Comparison of ENCODE assay signal across 9 cellular contexts in the genomic region with DNA sequence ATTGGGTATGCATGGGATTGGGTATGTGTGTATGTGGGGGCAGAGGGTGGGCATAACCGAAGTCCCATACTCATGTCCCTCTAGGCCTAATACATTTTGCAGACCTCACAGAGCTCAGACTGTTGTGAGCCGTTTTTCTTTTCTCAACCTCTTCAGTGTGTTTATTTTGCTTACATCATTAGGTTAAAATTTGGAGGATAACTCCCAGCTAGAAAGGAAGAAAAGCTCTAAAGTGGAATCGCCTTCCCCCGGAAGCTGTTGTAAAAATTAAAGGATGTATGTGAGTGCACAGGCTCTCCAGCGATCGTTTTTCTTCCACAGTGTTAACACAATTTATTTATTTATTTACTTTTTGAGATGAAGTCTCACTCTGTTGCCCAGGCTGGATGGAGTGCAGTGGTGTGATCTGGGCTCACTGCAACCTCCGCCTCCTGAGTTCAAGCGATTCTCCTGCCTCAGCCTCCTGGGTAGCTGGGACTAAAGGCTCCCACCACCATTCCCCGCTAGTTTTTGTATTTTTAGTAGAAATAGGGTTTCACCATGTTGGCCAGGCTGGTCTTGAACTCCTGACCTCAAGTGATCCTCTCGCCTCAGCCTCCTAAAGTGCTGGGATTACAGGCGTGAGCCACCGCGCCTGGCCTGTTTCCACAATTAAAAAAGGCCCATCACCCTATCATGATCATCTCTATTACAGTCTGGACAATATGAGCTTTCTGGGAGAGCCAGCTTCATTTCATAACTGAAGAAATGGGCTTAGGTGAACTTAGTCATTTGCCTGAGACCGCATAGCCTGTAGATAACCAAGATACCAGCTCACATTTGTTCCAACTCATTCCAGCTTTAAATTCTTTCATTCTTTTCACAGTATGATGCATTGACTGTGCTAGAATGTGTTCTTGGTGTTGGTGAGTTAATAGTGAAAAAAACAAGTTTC. TPM values are rescaled to one million over a fixed set of nuclear protein-coding genes. Genes with fewer than 3 reads are reported as not detected.
DNase-seq lines count a peak whose midpoint lies in the region; ATAC-seq, FAIRE-seq and TF ChIP-seq lines count a peak whose summit lies in the region.
"Had no signal": no experiment of that assay in that cellular context is flagged by ENCODE, and none has a peak within 500 bp of the region (broad histone marks: within the 10 kb centered on the region; RNA-seq: fewer than 3 reads in every experiment).

No MANE protein-coding gene starts in this region.

- no peak for TF ChIP-seq CTCF in glutamatergic neuron (IDR thresholded peaks at IDR 0.05; ENCODE audit: partially characterized antibody, unreplicated experiment)
- TF ChIP-seq CTCF in upper lobe of right lung (IDR thresholded peaks at IDR 0.05): no peak

- intact Hi-C loops in upper lobe of right lung (cut with DNase I): loop anchor here (10.0 kb wide), 1 partner anchor 265 kb away; a partner anchor contains a TSS

- H3K27me3 ChIP-seq in SJSA1 (replicated peaks) (no peaks in the 10 kb centered on the region), upper lobe of right lung (no peaks in the 10 kb centered on the region)
- H3K27me3 ChIP-seq: spleen had no signal

- H3K4me1 ChIP-seq in SJSA1 (replicated peaks): peaks cover 32% of the 10 kb centered on the region
- H3K4me1 ChIP-seq in upper lobe of right lung: peaks cover 20% of the 10 kb centered on the region

- H3K27me3 Mint-ChIP-seq in activated naive CD4-positive, alpha-beta T cell treated with anti-CD3 and anti-CD28 coated beads, Interleukin-2, amount 50 U/mL, for 24 hours: no peaks in the 10 kb centered on the region
- H3K27me3 Mint-ChIP-seq in glutamatergic neuron (ENCODE audit: unreplicated experiment): peaks cover 7% of the 10 kb centered on the region

- no peaks in the 10 kb centered on the region for H3K36me3 Mint-ChIP-seq in activated naive CD4-positive, alpha-beta T cell treated with anti-CD3 and anti-CD28 coated beads, Interleukin-2, amount 50 U/mL, for 24 hours
- no peaks in the 10 kb centered on the region for H3K36me3 Mint-ChIP-seq in glutamatergic neuron (ENCODE audit: unreplicated experiment)

- H3K27ac ChIP-seq in SJSA1 (peak overlapping the region; percentile 99), upper lobe of right lung (no peak overlapping the region)

- H3K9me3 Mint-ChIP-seq in activated naive CD4-positive, alpha-beta T cell treated with anti-CD3 and anti-CD28 coated beads, Interleukin-2, amount 50 U/mL, for 24 hours: no peaks in the 10 kb centered on the region
- peaks cover 8% of the 10 kb centered on the region for H3K9me3 Mint-ChIP-seq in glutamatergic neuron (ENCODE audit: unreplicated experiment)

- H3K36me3 ChIP-seq in SJSA1 (peaks cover 5% of the 10 kb centered on the region), upper lobe of right lung (no peaks in the 10 kb centered on the region)
- H3K36me3 ChIP-seq: spleen had no signal

- H3K4me3 Mint-ChIP-seq in activated naive CD4-positive, alpha-beta T cell treated with anti-CD3 and anti-CD28 coated beads, Interleukin-2, amount 50 U/mL, for 24 hours: peak overlapping the region; percentile 90
- peak overlapping the region; percentile 93 for H3K4me3 Mint-ChIP-seq in glutamatergic neuron (ENCODE audit: unreplicated experiment)

- no peak for DNase-seq in activated naive CD4-positive, alpha-beta T cell (lab: John Stamatoyannopoulos, UW)
- peak in 1 of 2 experiments; percentile 81 for DNase-seq in SJSA1 (ENCODE audit: low read depth in 1 of 2, low spot score in 2 of 2)
- DNase-seq in glutamatergic neuron: no peak
- DNase-seq in upper lobe of right lung: no peak
- DNase-seq in NCI-H510A treated with DMSO at 0.1 percent for 48 hours (lab: John Stamatoyannopoulos, UW): no peak
- no peak for DNase-seq in urothelium cell line (ENCODE audit: low spot score)

- H3K4me3 ChIP-seq in SJSA1: peak overlapping the region; percentile 85
- peak overlapping the region; percentile 69 for H3K4me3 ChIP-seq in upper lobe of right lung

- H3K9me3 ChIP-seq in SJSA1 (replicated peaks) (no peaks in the 10 kb centered on the region), upper lobe of right lung (no peaks in the 10 kb centered on the region)
- H3K9me3 ChIP-seq: spleen had no signal

- FAIRE-seq in urothelium cell line (lab: Jason Lieb, UNC): no peak

- no peak for ATAC-seq in upper lobe of right lung
- ATAC-seq in HG03095 (IDR thresholded peaks at IDR 0.05; ENCODE audit: unreplicated experiment): no peak

- peak overlapping the region; percentile 30 for H3K27ac Mint-ChIP-seq in activated naive CD4-positive, alpha-beta T cell treated with anti-CD3 and anti-CD28 coated beads, Interleukin-2, amount 50 U/mL, for 24 hours
- H3K27ac Mint-ChIP-seq in glutamatergic neuron (ENCODE audit: unreplicated experiment): no peak overlapping the region

- H3K4me1 Mint-ChIP-seq in activated naive CD4-positive, alpha-beta T cell treated with anti-CD3 and anti-CD28 coated beads, Interleukin-2, amount 50 U/mL, for 24 hours: peaks cover 26% of the 10 kb centered on the region
- H3K4me1 Mint-ChIP-seq in glutamatergic neuron (ENCODE audit: low read depth, unreplicated experiment): peaks cover 11% of the 10 kb centered on the region

RNA-seq across cellular contexts. Expression of a gene that starts 1.7 kb away (rescaled TPM):
- 436 and 536 TPM in 2 replicates for total RNA-seq in SJSA1 (2014; rRNA removed; shearing (Covaris generic))
- 180 TPM for total RNA-seq in glutamatergic neuron (ENCODE audit: unreplicated experiment)
- total RNA-seq in upper lobe of right lung: 131 TPM

RNA-seq across cellular contexts. Expression of a gene that starts 35.8 kb away (rescaled TPM):
- 10.4 and 23.0 TPM in 2 replicates for total RNA-seq in SJSA1 (2014; rRNA removed; shearing (Covaris generic))
- 11.4 TPM for total RNA-seq in glutamatergic neuron (ENCODE audit: unreplicated experiment)
- 26.0 TPM for total RNA-seq in upper lobe of right lung

RNA-seq across cellular contexts. Expression of a gene that starts 53.1 kb away (rescaled TPM):
- 5,630 and 5,683 TPM in 2 replicates for total RNA-seq in SJSA1 (2014; rRNA removed; shearing (Covaris generic))
- 1,460 TPM for total RNA-seq in glutamatergic neuron (ENCODE audit: unreplicated experiment)
- 970 TPM for total RNA-seq in upper lobe of right lung
